ENCODE assay signal across 9 cellular contexts in the genomic region with DNA sequence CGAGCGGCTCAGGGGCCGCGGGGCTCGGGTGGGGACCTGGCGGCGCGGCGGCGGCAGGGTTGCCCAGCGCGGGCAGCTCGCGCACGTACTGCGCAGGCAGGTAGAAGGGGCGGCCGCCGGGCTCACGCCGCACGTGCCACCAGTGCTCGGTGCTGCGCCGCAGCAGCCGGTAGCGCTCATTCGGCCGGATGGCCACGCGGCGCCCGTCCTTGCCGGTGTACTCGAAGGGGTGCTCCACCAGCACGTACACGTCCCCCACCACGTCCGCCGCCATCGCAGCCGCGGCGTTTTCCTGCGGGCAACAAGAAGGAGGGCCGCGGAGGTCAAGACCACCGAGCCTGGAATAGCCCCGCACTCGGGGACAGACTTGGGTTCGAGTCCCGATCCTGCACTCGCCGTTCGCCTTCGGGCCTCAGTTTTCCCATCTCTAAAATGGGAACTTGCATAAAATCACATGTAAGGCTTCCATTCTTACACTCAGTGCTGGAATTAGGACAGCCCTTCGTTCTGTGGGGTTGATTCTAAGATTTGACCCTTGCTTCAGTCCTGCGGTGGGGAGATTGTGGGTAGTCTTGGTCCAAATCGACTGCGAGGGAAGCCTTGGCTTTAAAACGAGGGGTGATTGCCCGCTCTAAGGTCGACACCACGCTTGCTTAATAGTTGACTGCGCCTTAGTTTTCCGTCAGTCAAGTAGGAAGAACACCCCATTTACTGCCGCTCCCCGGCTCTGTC. TPM values are rescaled to one million over a fixed set of nuclear protein-coding genes. Genes with fewer than 3 reads are reported as not detected.
DNase-seq lines count a peak whose midpoint lies in the region; ATAC-seq lines count a peak whose summit lies in the region.
"Had no signal": no experiment of that assay in that cellular context is flagged by ENCODE, and none has a peak within 500 bp of the region (broad histone marks: within the 10 kb centered on the region; RNA-seq: fewer than 3 reads in every experiment).

No MANE protein-coding gene starts in this region.

- DNase-seq in DMS53 (lab: John Stamatoyannopoulos, UW) (peak; percentile 77), DMS53 treated with DMSO at 0.1 percent for 48 hours (lab: John Stamatoyannopoulos, UW; ENCODE audit: unreplicated experiment) (no peak), right cardiac atrium (peak in 2 of 3 donors; percentile 51 to 72)
- DNase-seq in activated CD4-positive, alpha-beta memory T cell treated with anti-CD3 and anti-CD28 coated beads, Interleukin-2, amount 10 ng/mL, durations not matched to agents 7 days and 5 days: no peak
- DNase-seq: NCI-H446 treated with DMSO at 0.1 percent for 48 hours had no signal

- no peaks in the 10 kb centered on the region for H3K27me3 ChIP-seq in right cardiac atrium (ENCODE audit: control insufficient read depth, insufficient read depth)

- peaks cover 2% of the 10 kb centered on the region for H3K4me1 ChIP-seq in right cardiac atrium (ENCODE audit: control insufficient read depth, insufficient read depth, low read length)

- H3K4me3 Mint-ChIP-seq in activated CD4-positive, alpha-beta memory T cell treated with anti-CD3 and anti-CD28 coated beads, Interleukin-2, amount 10 ng/mL, durations not matched to agents 7 days and 5 days: peak overlapping the region; percentile 88

- no peaks in the 10 kb centered on the region for H3K9me3 Mint-ChIP-seq in activated CD4-positive, alpha-beta memory T cell treated with anti-CD3 and anti-CD28 coated beads, Interleukin-2, amount 10 ng/mL, durations not matched to agents 7 days and 5 days

- WGBS in right cardiac atrium: 40% methylated on average over 68 of the region's 68 CpGs

- no peak overlapping the region for H3K27ac Mint-ChIP-seq in activated CD4-positive, alpha-beta memory T cell treated with anti-CD3 and anti-CD28 coated beads, Interleukin-2, amount 10 ng/mL, durations not matched to agents 7 days and 5 days

- ATAC-seq in right cardiac atrium (no peak), HG02973 (IDR thresholded peaks at IDR 0.05; ENCODE audit: unreplicated experiment) (no peak), HG03520 (IDR thresholded peaks at IDR 0.05; ENCODE audit: unreplicated experiment) (no peak), GM19463 (IDR thresholded peaks at IDR 0.05; ENCODE audit: unreplicated experiment) (no peak)

- H3K27ac ChIP-seq in right cardiac atrium (ENCODE audit: low read length) (no peak overlapping the region), skin epidermis (peak overlapping the region in 20 of 21 experiments; percentile 60 to 97 (median 88))

- H3K4me1 Mint-ChIP-seq in activated CD4-positive, alpha-beta memory T cell treated with anti-CD3 and anti-CD28 coated beads, Interleukin-2, amount 10 ng/mL, durations not matched to agents 7 days and 5 days: peaks cover 33% of the 10 kb centered on the region

- H3K36me3 Mint-ChIP-seq in activated CD4-positive, alpha-beta memory T cell treated with anti-CD3 and anti-CD28 coated beads, Interleukin-2, amount 10 ng/mL, durations not matched to agents 7 days and 5 days (ENCODE audit: low read depth): peaks cover 18% of the 10 kb centered on the region

- POLR2A ChIA-PET in activated CD4-positive, alpha-beta memory T cell treated with anti-CD3 and anti-CD28 coated beads, Interleukin-2, amount 10 ng/mL, durations not matched to agents 7 days and 5 days (lab: Charles Lee): interaction anchor here (1.1 to 1.7 kb wide), 3 partner anchors 21 to 205 kb away, joined by 3 to 5 read pairs (median 4); no protein-coding TSS in a partner anchor

- no peaks in the 10 kb centered on the region for H3K27me3 Mint-ChIP-seq in activated CD4-positive, alpha-beta memory T cell treated with anti-CD3 and anti-CD28 coated beads, Interleukin-2, amount 10 ng/mL, durations not matched to agents 7 days and 5 days

- no peaks in the 10 kb centered on the region for H3K9me3 ChIP-seq in right cardiac atrium (ENCODE audit: control insufficient read depth, low read length)

- CTCF ChIA-PET in activated CD4-positive, alpha-beta memory T cell treated with anti-CD3 and anti-CD28 coated beads, Interleukin-2, amount 10 ng/mL, durations not matched to agents 7 days and 5 days (lab: Charles Lee): no interaction called here

- intact Hi-C loops in right cardiac atrium (cut with DNase I): no loop called here

- H3K4me3 ChIP-seq in right cardiac atrium (ENCODE audit: low read length): no peak overlapping the region
- peak overlapping the region; percentile 50 to 67 (median 61) for H3K4me3 ChIP-seq in skin epidermis

RNA-seq across cellular contexts. Expression of gene ARHGAP27, which starts 2.5 kb away (rescaled TPM):
- total RNA-seq in activated CD4-positive, alpha-beta memory T cell treated with anti-CD3 and anti-CD28 coated beads, Interleukin-2, amount 10 ng/mL, durations not matched to agents 7 days and 5 days: 10 to 100 TPM; 81.4 to 84.4 TPM
- 10 to 100 TPM; 25.1 to 32.0 (median 28.1) TPM for total RNA-seq in right cardiac atrium
- polyA plus RNA-seq in right cardiac atrium: 26.8 TPM

Comparison
In these comparisons a context has a peak if more than half of its experiments do, and no peak if none do; other contexts are left out.
1. DNase-seq: peak in DMS53 (single experiment) and right cardiac atrium (2 of 3); none in DMS53 treated with DMSO at 0.1 percent for 48 hours (single experiment) and activated CD4-positive, alpha-beta memory T cell treated with anti-CD3 and anti-CD28 coated beads, Interleukin-2, amount 10 ng/mL, durations not matched to agents 7 days and 5 days (single experiment).